1 cellular context compared by ENCODE assay signal in genomic region chr12:100156731-100157426, GRCh38.
TF ChIP-seq lines count a peak whose summit lies in the region.

No MANE protein-coding gene starts in this region.

TF ChIP-seq in WTC11, 78 proteins besides CTCF, POLR2A, EP300 and RAD21 (continued from another document):
- no peak for TF ChIP-seq PRDM15 (CRISPR knock-in tag; IDR thresholded peaks at IDR 0.05)
- TF ChIP-seq ZBTB43 (CRISPR knock-in tag; IDR thresholded peaks at IDR 0.05), result no peak
- TF ChIP-seq MLX (CRISPR knock-in tag; IDR thresholded peaks at IDR 0.05), result no peak
- TF ChIP-seq NR1H2 (CRISPR knock-in tag; IDR thresholded peaks at IDR 0.05), result no peak
- no peak for TF ChIP-seq FOXP1 (CRISPR knock-in tag; IDR thresholded peaks at IDR 0.05; ENCODE audit: borderline replicate concordance)
- TF ChIP-seq ZNF317 (CRISPR knock-in tag; IDR thresholded peaks at IDR 0.05; ENCODE audit: borderline replicate concordance, low read depth), result no peak
- TF ChIP-seq ATF2 (CRISPR knock-in tag; IDR thresholded peaks at IDR 0.05; ENCODE audit: borderline replicate concordance, low read depth), result no peak
- no peak for TF ChIP-seq MAX (CRISPR knock-in tag; IDR thresholded peaks at IDR 0.05)
- TF ChIP-seq ZNF121 (CRISPR knock-in tag; IDR thresholded peaks at IDR 0.05), result no peak
- no peak for TF ChIP-seq ZNF512 (CRISPR knock-in tag; IDR thresholded peaks at IDR 0.05; ENCODE audit: borderline replicate concordance)
